1 cellular context compared by ENCODE assay signal in genomic region chr7:44805950-44806349, GRCh38.
TF ChIP-seq lines count a peak whose summit lies in the region.

No MANE protein-coding gene starts in this region.

TF ChIP-seq in HepG2, 621 proteins besides CTCF, POLR2A, EP300 and RAD21:
- TF ChIP-seq CEBPG (CRISPR knock-in tag; IDR thresholded peaks at IDR 0.05) (no peak), GABPB1 (CRISPR knock-in tag; IDR thresholded peaks at IDR 0.05) (no peak)
